22 cellular contexts compared by ENCODE assay signal in the genomic region with DNA sequence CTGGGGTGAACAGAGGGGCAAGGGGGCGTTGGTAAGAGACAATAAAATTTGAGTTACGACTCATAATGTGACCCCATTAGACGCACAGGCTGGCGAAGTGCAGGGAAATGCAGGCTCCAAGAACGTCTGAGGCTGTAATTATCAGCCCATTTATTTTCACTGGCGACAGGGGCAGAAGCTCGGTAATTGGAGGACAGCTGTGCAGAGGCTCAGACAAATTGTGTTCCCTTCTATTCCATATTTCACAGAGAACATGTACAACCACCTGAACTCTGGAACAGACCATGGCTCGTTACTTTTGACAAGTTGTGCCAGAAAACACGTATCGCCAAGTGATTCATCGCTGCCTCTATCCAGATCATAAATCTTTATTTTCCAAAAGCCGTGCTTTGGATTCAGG.
DNase-seq lines count a peak whose midpoint lies in the region; ATAC-seq and TF ChIP-seq lines count a peak whose summit lies in the region.
"Had no signal": no experiment of that assay in that cellular context is flagged by ENCODE, and none has a peak within 500 bp of the region (broad histone marks: within the 10 kb centered on the region; RNA-seq: fewer than 3 reads in every experiment).

No MANE protein-coding gene starts in this region.

- CTCF ChIA-PET in RWPE1 (lab: Yijun Ruan, JAX): no interaction called here

- H3K36me3 ChIP-seq in uterus: no peaks in the 10 kb centered on the region
- H3K36me3 ChIP-seq: colonic mucosa, right atrium auricular region, SJCRH30 had no signal

- H3K9me3 ChIP-seq in uterus: no peaks in the 10 kb centered on the region
- H3K9me3 ChIP-seq: colonic mucosa, right atrium auricular region, SJCRH30, testis had no signal

- no peak for TF ChIP-seq POLR2A in uterus (IDR thresholded peaks at IDR 0.05)

- DNase-seq in DMS 273 (lab: John Stamatoyannopoulos, UW; ENCODE audit: unreplicated experiment): peak; percentile 51
- DNase-seq in NCI-H1105 treated with DMSO at 0.1 percent for 48 hours (lab: John Stamatoyannopoulos, UW): peak; percentile 85
- peak; percentile 28 for DNase-seq in RWPE1 (ENCODE audit: low spot score)
- peak; percentile 77 for DNase-seq in kidney tubule cell (ENCODE audit: low spot score)
- no peak for DNase-seq in middle frontal gyrus (ENCODE audit: extremely low spot score, low spot score)
- DNase-seq in uterus: no peak
- DNase-seq in stimulated activated CD4-positive, alpha-beta T cell treated with anti-CD3 and anti-CD28 coated beads, Interleukin-2, amount 100 ng/mL, for 48 hours: no peak
- DNase-seq: activated CD4-positive, alpha-beta T cell treated with anti-CD3 and anti-CD28 coated beads for 4 hours; activated CD8-positive, alpha-beta memory T cell treated with anti-CD3 and anti-CD28 coated beads, Interleukin-2, amount 50 U/mL, for 48 hours; activated naive CD4-positive, alpha-beta T cell; aorta; Calu3; colonic mucosa; glutamatergic neuron; immature natural killer cell; natural killer cell; SJCRH30; stimulated activated CD4-positive, alpha-beta T cell treated with anti-CD3 and anti-CD28 coated beads, Interleukin-2, amount 100 ng/mL, for 24 hours; T-helper 9 cell; testis had no signal

- H3K4me3 ChIP-seq in uterus: no peak overlapping the region
- H3K4me3 ChIP-seq: colonic mucosa, right atrium auricular region, SJCRH30, testis had no signal

- H3K4me1 ChIP-seq in uterus: no peaks in the 10 kb centered on the region
- H3K4me1 ChIP-seq: colonic mucosa, right atrium auricular region, SJCRH30, testis had no signal

- H3K27me3 ChIP-seq in uterus: no peaks in the 10 kb centered on the region
- H3K27me3 ChIP-seq: colonic mucosa, right atrium auricular region, SJCRH30, testis had no signal

- POLR2A ChIA-PET in RWPE1 (lab: Yijun Ruan, JAX; ENCODE audit: low non-redundant PET): no interaction called here

- ATAC-seq in HG02763 (IDR thresholded peaks at IDR 0.05; ENCODE audit: unreplicated experiment): no peak
- ATAC-seq: natural killer cell had no signal

- TF ChIP-seq CTCF in RWPE1 (conservative IDR thresholded peaks at IDR 0.05; ENCODE audit: low read depth): no peak
- TF ChIP-seq CTCF in uterus (IDR thresholded peaks at IDR 0.05): no peak

- intact Hi-C loops in uterus (cut with DNase I; ENCODE audit: low total_unique reads): no loop called here

- peak overlapping the region; percentile 76 for H3K27ac ChIP-seq in RWPE1
- no peak overlapping the region for H3K27ac ChIP-seq in uterus
- H3K27ac ChIP-seq: colonic mucosa, right atrium auricular region, SJCRH30, testis had no signal

Comparison
In these comparisons a context has a peak if more than half of its experiments do, and no peak if none do; other contexts are left out.
1. DNase-seq: peak in DMS 273 (single experiment), NCI-H1105 treated with DMSO at 0.1 percent for 48 hours (single experiment), RWPE1 (single experiment) and kidney tubule cell (single experiment); none in middle frontal gyrus (single experiment), uterus (0 of 2) and stimulated activated CD4-positive, alpha-beta T cell treated with anti-CD3 and anti-CD28 coated beads, Interleukin-2, amount 100 ng/mL, for 48 hours (0 of 2).